In genomic region chr12:46453428-46453827, GRCh38 we compare ENCODE assay signal across 16 cellular contexts.
DNase-seq lines count a peak whose midpoint lies in the region; ATAC-seq and TF ChIP-seq lines count a peak whose summit lies in the region.
"Had no signal": no experiment of that assay in that cellular context is flagged by ENCODE, and none has a peak within 500 bp of the region (broad histone marks: within the 10 kb centered on the region; RNA-seq: fewer than 3 reads in every experiment).

No MANE protein-coding gene starts in this region.

- H3K36me3 ChIP-seq in aorta (ENCODE audit: control insufficient read depth in 1 of 2, insufficient read depth in 2 of 2, low read length in 1 of 2): no peaks in the 10 kb centered on the region

- no peak overlapping the region for H3K4me3 ChIP-seq in aorta (ENCODE audit: low read length in 2 of 2)
- H3K4me3 ChIP-seq: A549 had no signal

- no peaks in the 10 kb centered on the region for H3K27me3 ChIP-seq in aorta (ENCODE audit: control insufficient read depth in 1 of 2, insufficient read depth in 2 of 2, low read length in 1 of 2)

- no peak for DNase-seq in activated naive CD4-positive, alpha-beta T cell treated with anti-CD3 and anti-CD28 coated beads, Interleukin-2, amount 50 U/mL, for 16 hours
- DNase-seq in RWPE1 (ENCODE audit: low spot score) (peak; percentile 49), myocyte (ENCODE audit: low read depth) (peak; percentile 53), aorta (no peak), NCI-H1417 treated with DMSO at 0.1 percent for 48 hours (lab: John Stamatoyannopoulos, UW) (no peak)
- no peak for DNase-seq in activated T-cell treated with anti-CD3 and anti-CD28 coated beads, Interleukin-2, amount 50 U/mL, for 24 hours
- DNase-seq: DMS153, H9, NCI-H1048, NCI-H2107, NCI-H345, SHP77 treated with DMSO at 0.1 percent for 48 hours had no signal

- H3K36me3 Mint-ChIP-seq in activated naive CD4-positive, alpha-beta T cell treated with anti-CD3 and anti-CD28 coated beads, Interleukin-2, amount 50 U/mL, for 24 hours: peaks cover 5% of the 10 kb centered on the region
- no peaks in the 10 kb centered on the region for H3K36me3 Mint-ChIP-seq in activated T-cell treated with anti-CD3 and anti-CD28 coated beads, Interleukin-2, amount 50 U/mL, for 24 hours (ENCODE audit: low read depth)

- H3K4me3 Mint-ChIP-seq in activated naive CD4-positive, alpha-beta T cell treated with anti-CD3 and anti-CD28 coated beads, Interleukin-2, amount 50 U/mL, for 24 hours: no peak overlapping the region
- H3K4me3 Mint-ChIP-seq in activated T-cell treated with anti-CD3 and anti-CD28 coated beads, Interleukin-2, amount 50 U/mL, for 24 hours: no peak overlapping the region
- H3K4me3 Mint-ChIP-seq: H9 had no signal

- no peaks in the 10 kb centered on the region for H3K9me3 Mint-ChIP-seq in activated naive CD4-positive, alpha-beta T cell treated with anti-CD3 and anti-CD28 coated beads, Interleukin-2, amount 50 U/mL, for 24 hours
- H3K9me3 Mint-ChIP-seq in activated T-cell treated with anti-CD3 and anti-CD28 coated beads, Interleukin-2, amount 50 U/mL, for 24 hours: no peaks in the 10 kb centered on the region
- H3K9me3 Mint-ChIP-seq: H9 had no signal

- TF ChIP-seq CTCF in RWPE1 (conservative IDR thresholded peaks at IDR 0.05; ENCODE audit: low read depth): no peak

- H3K27me3 Mint-ChIP-seq in activated naive CD4-positive, alpha-beta T cell treated with anti-CD3 and anti-CD28 coated beads, Interleukin-2, amount 50 U/mL, for 24 hours: no peaks in the 10 kb centered on the region
- H3K27me3 Mint-ChIP-seq in activated T-cell treated with anti-CD3 and anti-CD28 coated beads, Interleukin-2, amount 50 U/mL, for 24 hours: no peaks in the 10 kb centered on the region

- intact Hi-C loops in aorta (cut with DNase I): no loop called here

- POLR2A ChIA-PET in RWPE1 (lab: Yijun Ruan, JAX; ENCODE audit: low non-redundant PET): no interaction called here

- H3K4me1 ChIP-seq in aorta (ENCODE audit: control insufficient read depth in 1 of 2, insufficient read depth in 2 of 2, low read length in 2 of 2): peaks cover 0 to 6% of the 10 kb centered on the region in 2 donors

- no peak for ATAC-seq in GM19324 (IDR thresholded peaks at IDR 0.05; ENCODE audit: low FRiP score, unreplicated experiment)
- ATAC-seq in aorta (ENCODE audit: low FRiP score): no peak
- ATAC-seq: A549 had no signal

- CTCF ChIA-PET in RWPE1 (lab: Yijun Ruan, JAX): no interaction called here

- H3K9me3 ChIP-seq in aorta (ENCODE audit: control insufficient read depth, low read length): no peaks in the 10 kb centered on the region
- H3K9me3 ChIP-seq: A549 had no signal

- peaks cover 70% of the 10 kb centered on the region for H3K4me1 Mint-ChIP-seq in activated naive CD4-positive, alpha-beta T cell treated with anti-CD3 and anti-CD28 coated beads, Interleukin-2, amount 50 U/mL, for 24 hours
- H3K4me1 Mint-ChIP-seq in activated T-cell treated with anti-CD3 and anti-CD28 coated beads, Interleukin-2, amount 50 U/mL, for 24 hours (ENCODE audit: low read depth): peaks cover 66% of the 10 kb centered on the region

- H3K27ac Mint-ChIP-seq in activated naive CD4-positive, alpha-beta T cell treated with anti-CD3 and anti-CD28 coated beads, Interleukin-2, amount 50 U/mL, for 24 hours: peak overlapping the region; percentile 73
- H3K27ac Mint-ChIP-seq in activated T-cell treated with anti-CD3 and anti-CD28 coated beads, Interleukin-2, amount 50 U/mL, for 24 hours: no peak overlapping the region

- 95 to 99% methylated on average over 3 of the region's 3 CpGs for WGBS in aorta, 2 donors

- no peak overlapping the region for H3K27ac ChIP-seq in RWPE1
- H3K27ac ChIP-seq in aorta (ENCODE audit: low read depth in 1 of 2, low read length in 2 of 2): no peak overlapping the region
- H3K27ac ChIP-seq: C4-2B had no signal

Comparison
In these comparisons a context has a peak if more than half of its experiments do, and no peak if none do; other contexts are left out.
1. DNase-seq: peak in RWPE1 (single experiment) and myocyte (single experiment); none in activated naive CD4-positive, alpha-beta T cell treated with anti-CD3 and anti-CD28 coated beads, Interleukin-2, amount 50 U/mL, for 16 hours (single experiment), aorta (0 of 2), activated T-cell treated with anti-CD3 and anti-CD28 coated beads, Interleukin-2, amount 50 U/mL, for 24 hours (single experiment) and NCI-H1417 treated with DMSO at 0.1 percent for 48 hours (single experiment).